Comparison of ENCODE assay signal across 16 cellular contexts in genomic region chr1:4965346-4965726, GRCh38.
"Had no signal": no experiment of that assay in that cellular context is flagged by ENCODE, and none has a peak within 500 bp of the region (broad histone marks: within the 10 kb centered on the region; RNA-seq: fewer than 3 reads in every experiment).

No MANE protein-coding gene starts in this region.

- H3K4me1 ChIP-seq: foreskin keratinocyte, tibial nerve had no signal

- H3K4me3 ChIP-seq: hepatocyte, smooth muscle cell, tibial nerve had no signal

- H3K27me3 ChIP-seq: foreskin keratinocyte, hepatocyte, tibial nerve had no signal

- H2AFZ ChIP-seq: hepatocyte had no signal

- H3K79me2 ChIP-seq: hepatocyte had no signal

- H3K36me3 Mint-ChIP-seq: stimulated activated memory B cell treated with anti-CD40 and anti-IgM and Interleukin-4, amounts not matched to agents 10 μg/mL and 1 μg/mL and 100 μg/mL, for 72 hours had no signal

- H3K27ac ChIP-seq: foreskin keratinocyte, hepatocyte, tibial nerve had no signal

- H3K27ac Mint-ChIP-seq: naive thymus-derived CD4-positive, alpha-beta T cell; nephron progenitor cell; stimulated activated memory B cell treated with anti-CD40 and anti-IgM and Interleukin-4, amounts not matched to agents 10 μg/mL and 1 μg/mL and 100 μg/mL, for 72 hours; stimulated activated naive CD8-positive, alpha-beta T cell treated with anti-CD3 and anti-CD28 coated beads, Interleukin-15, Interleukin-2, amounts not matched to agents 100 ng/mL and 50 ng/mL, for 24 hours had no signal

- H3K36me3 ChIP-seq: tibial nerve had no signal

- H3K9me3 Mint-ChIP-seq: stimulated activated naive CD8-positive, alpha-beta T cell treated with anti-CD3 and anti-CD28 coated beads, Interleukin-15, Interleukin-2, amounts not matched to agents 100 ng/mL and 50 ng/mL, for 24 hours had no signal

- H3K4me2 ChIP-seq: hepatocyte, smooth muscle cell had no signal

- H3K9me3 ChIP-seq: tibial nerve had no signal

- DNase-seq: cerebellar nuclear complex; dermis blood vessel endothelial cell; erythroblast; foreskin keratinocyte; head of caudate nucleus; kidney glomerular epithelial cell; mesendoderm; naive thymus-derived CD4-positive, alpha-beta T cell; nephron progenitor cell; right cardiac atrium; stimulated activated CD4-positive, alpha-beta T cell treated with anti-CD3 and anti-CD28 coated beads, Interleukin-2, amount 100 ng/mL, for 48 hours had no signal

- H3K4me1 Mint-ChIP-seq: stimulated activated memory B cell treated with anti-CD40 and anti-IgM and Interleukin-4, amounts not matched to agents 10 μg/mL and 1 μg/mL and 100 μg/mL, for 72 hours had no signal

- H3K4me3 Mint-ChIP-seq: naive thymus-derived CD4-positive, alpha-beta T cell; nephron progenitor cell; stimulated activated memory B cell treated with anti-CD40 and anti-IgM and Interleukin-4, amounts not matched to agents 10 μg/mL and 1 μg/mL and 100 μg/mL, for 72 hours; stimulated activated naive CD8-positive, alpha-beta T cell treated with anti-CD3 and anti-CD28 coated beads, Interleukin-15, Interleukin-2, amounts not matched to agents 100 ng/mL and 50 ng/mL, for 24 hours had no signal

- ATAC-seq: foreskin keratinocyte; naive thymus-derived CD4-positive, alpha-beta T cell; right cardiac atrium; stimulated activated memory B cell treated with anti-CD40 and anti-IgM and Interleukin-4, amounts not matched to agents 10 μg/mL and 1 μg/mL and 100 μg/mL, for 72 hours had no signal
